In genomic region chr12:88579572-88579940, GRCh38 we compare ENCODE assay signal across 9 cellular contexts. TPM values are rescaled to one million over a fixed set of nuclear protein-coding genes. Genes with fewer than 3 reads are reported as not detected.
DNase-seq lines count a peak whose midpoint lies in the region; ATAC-seq, FAIRE-seq and TF ChIP-seq lines count a peak whose summit lies in the region.
"Had no signal": no experiment of that assay in that cellular context is flagged by ENCODE, and none has a peak within 500 bp of the region (broad histone marks: within the 10 kb centered on the region; RNA-seq: fewer than 3 reads in every experiment).

No MANE protein-coding gene starts in this region.

- TF ChIP-seq POLR2A in endothelial cell of umbilical vein (IDR thresholded peaks at IDR 0.05; ENCODE audit: low read depth, low read length), result no peak

- FAIRE-seq in endothelial cell of umbilical vein (lab: Jason Lieb, UNC), result no peak
- FAIRE-seq: A204.1 had no signal

- no peaks in the 10 kb centered on the region for H4K20me1 ChIP-seq in endothelial cell of umbilical vein (replicated peaks; ENCODE audit: control insufficient read depth, extremely low read depth, insufficient read depth, low read length)

- H3K36me3 ChIP-seq in endothelial cell of umbilical vein (ENCODE audit: control insufficient read depth in 2 of 2, extremely low read depth in 1 of 2, insufficient read depth in 2 of 2, low read length in 2 of 2), result no peaks in the 10 kb centered on the region
- no peaks in the 10 kb centered on the region for H3K36me3 ChIP-seq in muscle layer of colon (ENCODE audit: insufficient read depth, low read length)

- no peak for ATAC-seq in GM21447 (IDR thresholded peaks at IDR 0.05; ENCODE audit: unreplicated experiment)
- no peak for ATAC-seq in GM21529 (IDR thresholded peaks at IDR 0.05; ENCODE audit: unreplicated experiment)

- peaks cover 17% of the 10 kb centered on the region for H3K4me1 ChIP-seq in endothelial cell of umbilical vein (ENCODE audit: control insufficient read depth, extremely low read depth, insufficient read depth, low read length)
- peaks cover 29% of the 10 kb centered on the region for H3K4me1 ChIP-seq in muscle layer of colon (ENCODE audit: insufficient read depth, low read length)

- peak overlapping the region; percentile 98 for H2AFZ ChIP-seq in endothelial cell of umbilical vein (ENCODE audit: low read depth, low read length)

- H3K27me3 ChIP-seq in endothelial cell of umbilical vein (ENCODE audit: control insufficient read depth in 2 of 2, insufficient read depth in 2 of 2, low read length in 2 of 2) (no peaks in the 10 kb centered on the region), muscle layer of colon (ENCODE audit: control insufficient read depth in 1 of 2, insufficient read depth in 2 of 2, low read length in 2 of 2) (no peaks in the 10 kb centered on the region)

- dilution Hi-C loops in endothelial cell of umbilical vein (cut with MboI; ENCODE audit: extremely low pct_ligation_motif_present, low sequenced_read_pairs), result no loop called here

- no peak for TF ChIP-seq CTCF in endothelial cell of umbilical vein (IDR thresholded peaks at IDR 0.05; ENCODE audit: extremely low read depth in 1 of 2, insufficient read depth in 1 of 2, low read depth in 1 of 2, low read length in 2 of 2)

- peak; percentile 72 for DNase-seq in DMS 273 (lab: John Stamatoyannopoulos, UW; ENCODE audit: unreplicated experiment)
- no peak for DNase-seq in DMS 273 treated with DMSO at 0.1 percent for 48 hours (lab: John Stamatoyannopoulos, UW)
- peak; percentile 45 for DNase-seq in RKO (ENCODE audit: low spot score)
- DNase-seq in endothelial cell of umbilical vein (ENCODE audit: low read depth, low spot score), result no peak
- DNase-seq in pons (ENCODE audit: low spot score), result no peak

- CTCF ChIA-PET in endothelial cell of umbilical vein (lab: Charles Lee), result interaction anchor here (0.7 to 5.7 kb wide), 15 partner anchors 11 to 437 kb away, joined by 3 to 55 read pairs (median 4); no protein-coding TSS in a partner anchor

- no peaks in the 10 kb centered on the region for H3K9me1 ChIP-seq in endothelial cell of umbilical vein (replicated peaks; ENCODE audit: control insufficient read depth, extremely low read depth, insufficient read depth, low read length)

- H3K9me3 ChIP-seq in endothelial cell of umbilical vein (replicated peaks; ENCODE audit: control insufficient read depth, insufficient read depth, low read length) (no peaks in the 10 kb centered on the region), muscle layer of colon (ENCODE audit: low read length) (no peaks in the 10 kb centered on the region)

- POLR2A ChIA-PET in endothelial cell of umbilical vein (lab: Charles Lee), result interaction anchor here (0.7 to 2.1 kb wide), 10 partner anchors 16 to 424 kb away, joined by 3 to 13 read pairs (median 4); no protein-coding TSS in a partner anchor

- H3K4me2 ChIP-seq in endothelial cell of umbilical vein (ENCODE audit: insufficient read depth, low read length), result peak overlapping the region; percentile 91

- intact Hi-C loops in endothelial cell of umbilical vein (cut with micrococcal nuclease), result loop anchor here (1.0 to 10.0 kb wide), 4 partner anchors 59 to 945 kb away; partner anchors contain the start of genes CEP290, GALNT4, POC1B and TMTC3

- peak overlapping the region; percentile 52 for H3K9ac ChIP-seq in endothelial cell of umbilical vein (replicated peaks; ENCODE audit: extremely low read depth, insufficient read depth, low read length)
- H3K9ac ChIP-seq in muscle layer of colon (ENCODE audit: low read length), result peak overlapping the region; percentile 71

- TSS peak; percentile 33 for BruUV-seq in endothelial cell of umbilical vein (replicated peaks; lab: Mats Ljungman, UMichigan)

- peaks cover 13% of the 10 kb centered on the region for H3K79me2 ChIP-seq in endothelial cell of umbilical vein (ENCODE audit: control insufficient read depth, insufficient read depth, low read length)

- H3K27ac ChIP-seq in endothelial cell of umbilical vein (ENCODE audit: insufficient read depth, low read depth, low read length) (peak overlapping the region; percentile 37), muscle layer of colon (ENCODE audit: low read depth, low read length) (peak overlapping the region; percentile 85)

- H3K4me3 ChIP-seq in endothelial cell of umbilical vein (replicated peaks in 1 of 3; ENCODE audit: insufficient read depth in 1 of 3, low read depth in 1 of 3, low read length in 3 of 3), result peak overlapping the region; percentile 54 to 69 (median 62)
- H3K4me3 ChIP-seq in muscle layer of colon (ENCODE audit: low read depth in 1 of 2, low read length in 2 of 2), result peak overlapping the region; percentile 75 to 87

TF ChIP-seq in endothelial cell of umbilical vein, 7 proteins besides CTCF, POLR2A, EP300 and RAD21:
- TF ChIP-seq FOS (IDR thresholded peaks at IDR 0.05; ENCODE audit: borderline replicate concordance, insufficient read depth, low read length), result no peak
- TF ChIP-seq EZH2 (IDR thresholded peaks at IDR 0.05; ENCODE audit: borderline replicate concordance, low read depth, low read length, severe bottlenecking), result no peak
- TF ChIP-seq, protein P1, sequence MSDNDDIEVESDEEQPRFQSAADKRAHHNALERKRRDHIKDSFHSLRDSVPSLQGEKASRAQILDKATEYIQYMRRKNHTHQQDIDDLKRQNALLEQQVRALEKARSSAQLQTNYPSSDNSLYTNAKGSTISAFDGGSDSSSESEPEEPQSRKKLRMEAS (IDR thresholded peaks at IDR 0.05; ENCODE audit: insufficient read depth, insufficient read length), result no peak
- no peak for TF ChIP-seq POLR2AphosphoS5 (IDR thresholded peaks at IDR 0.05; ENCODE audit: insufficient read depth, low read depth, low read length)
- TF ChIP-seq JUN (IDR thresholded peaks at IDR 0.05; ENCODE audit: borderline replicate concordance, insufficient read depth, insufficient read length, low read depth), result no peak
- no peak for TF ChIP-seq GATA2 (IDR thresholded peaks at IDR 0.05; ENCODE audit: insufficient read depth, insufficient read length, low read depth, low read length)
- no peak for TF ChIP-seq MYC (IDR thresholded peaks at IDR 0.05; ENCODE audit: low read depth, low read length)

RNA-seq across cellular contexts. Expression of gene KITLG, which starts 0.7 kb away (rescaled TPM):
- total RNA-seq in endothelial cell of umbilical vein, result 32.5 and 46.4 TPM in 2 replicates
- polyA plus RNA-seq in endothelial cell of umbilical vein, result 2.7 and 3.8 TPM in 2 replicates
- 3.9 and 4.2 TPM in 2 replicates for polyA plus RNA-seq in endothelial cell of umbilical vein (2011; cell fraction: cytosol; rRNA removed)
- polyA plus RNA-seq in endothelial cell of umbilical vein (2011; cell fraction: nucleus; rRNA removed), result 8.3 and 11.5 TPM in 2 replicates
- polyA plus RNA-seq in endothelial cell of umbilical vein (2012), result 5.8 and 19.3 TPM in 2 replicates
- 18.6 and 18.8 TPM in 2 replicates for polyA minus RNA-seq in endothelial cell of umbilical vein
- 12.0 TPM for polyA minus RNA-seq in endothelial cell of umbilical vein (2011; cell fraction: cytosol; rRNA and poly(A)+ RNA removed)
- polyA minus RNA-seq in endothelial cell of umbilical vein (2011; cell fraction: nucleus; rRNA and poly(A)+ RNA removed), result 23.2 and 27.4 TPM in 2 replicates

Comparison
In these comparisons a context has a peak if more than half of its experiments do, and no peak if none do; other contexts are left out.
1. DNase-seq: peak in DMS 273 (single experiment) and RKO (single experiment); none in DMS 273 treated with DMSO at 0.1 percent for 48 hours (single experiment), endothelial cell of umbilical vein (single experiment) and pons (single experiment).